ENCODE assay signal across 14 cellular contexts in genomic region chr21:20875741-20876140, GRCh38.
A peak's percentile ranks its signal among the peaks of the same experiment; 100 is the strongest.
DNase-seq lines count a peak whose midpoint lies in the region; ATAC-seq and TF ChIP-seq lines count a peak whose summit lies in the region.
"Had no signal": no experiment of that assay in that cellular context is flagged by ENCODE, and none has a peak within 500 bp of the region (broad histone marks: within the 10 kb centered on the region; RNA-seq: fewer than 3 reads in every experiment).

No MANE protein-coding gene starts in this region.

- no peak overlapping the region for H3K4me3 ChIP-seq in neuronal stem cell (ENCODE audit: low read length in 2 of 2)
- H3K4me3 ChIP-seq: A549 had no signal

- H3K18ac ChIP-seq in neuronal stem cell (ENCODE audit: low read length) = no peak overlapping the region

- H3K14ac ChIP-seq in neuronal stem cell (ENCODE audit: low read length) = no peak overlapping the region

- DNase-seq in NCI-H1105 treated with DMSO at 0.1 percent for 48 hours (lab: John Stamatoyannopoulos, UW) = peak; percentile 31
- no peak for DNase-seq in NCI-H1105 (lab: John Stamatoyannopoulos, UW)
- peak; percentile 15 for DNase-seq in NCI-H2196 treated with DMSO at 0.1 percent for 48 hours (lab: John Stamatoyannopoulos, UW; ENCODE audit: unreplicated experiment)
- DNase-seq in neuronal stem cell (ENCODE audit: low spot score) = peak; percentile 2
- DNase-seq in GM13977 (ENCODE audit: low spot score) = no peak
- no peak for DNase-seq in hippocampal formation (lab: John Stamatoyannopoulos, UW)
- DNase-seq: CD8-positive, alpha-beta T cell; NCI-H1436; SK-N-SH; stimulated activated CD4-positive, alpha-beta T cell treated with anti-CD3 and anti-CD28 coated beads, Interleukin-12 subunit alpha, Interleukin-12 subunit beta, amount 100 ng/mL, for 4 hours had no signal

- H2BK120ac ChIP-seq in neuronal stem cell (ENCODE audit: low read depth, low read length) = no peak overlapping the region

- no peak overlapping the region for H3K4ac ChIP-seq in neuronal stem cell (ENCODE audit: low read length)

- no peak overlapping the region for H2AK5ac ChIP-seq in neuronal stem cell (ENCODE audit: low read depth, low read length)

- no peaks in the 10 kb centered on the region for H3K36me3 Mint-ChIP-seq in brain
- H3K36me3 Mint-ChIP-seq: CD8-positive, alpha-beta T cell had no signal

- no peak overlapping the region for H2AFZ ChIP-seq in neuronal stem cell (ENCODE audit: low read length)
- H2AFZ ChIP-seq: parathyroid adenoma had no signal

- no peak overlapping the region for H3K27ac ChIP-seq in neuronal stem cell (replicated peaks; ENCODE audit: low read length)
- H3K27ac ChIP-seq: A549, parathyroid adenoma had no signal

- H3K36me3 ChIP-seq in neuronal stem cell (replicated peaks in 1 of 2; ENCODE audit: control insufficient read depth in 2 of 2, insufficient read depth in 2 of 2, low read length in 2 of 2) = no peaks in the 10 kb centered on the region

- no peak overlapping the region for H4K8ac ChIP-seq in neuronal stem cell (ENCODE audit: low read depth, low read length)

- in situ Hi-C loops in GM13977 (cut with MboI; ENCODE audit: low pct_unique_long_range_greater_than_20kb, low sequenced_read_pairs, unreplicated experiment) = no loop called here

- no peaks in the 10 kb centered on the region for H3K4me1 Mint-ChIP-seq in brain

- H3K27ac Mint-ChIP-seq in brain = no peak overlapping the region
- H3K27ac Mint-ChIP-seq: CD8-positive, alpha-beta T cell had no signal

- H3K4me1 ChIP-seq in neuronal stem cell (ENCODE audit: control insufficient read depth in 2 of 2, insufficient read depth in 1 of 2, low read depth in 1 of 2, low read length in 2 of 2) = no peaks in the 10 kb centered on the region
- H3K4me1 ChIP-seq: A549, parathyroid adenoma had no signal

- no peak overlapping the region for H3K4me3 Mint-ChIP-seq in brain
- H3K4me3 Mint-ChIP-seq: CD8-positive, alpha-beta T cell had no signal

- H3K9ac ChIP-seq in neuronal stem cell (ENCODE audit: low read depth, low read length, poor library complexity) = no peak overlapping the region
- H3K9ac ChIP-seq: parathyroid adenoma, SK-N-SH had no signal

- no peak for ATAC-seq in GM18867 (IDR thresholded peaks at IDR 0.05; ENCODE audit: unreplicated experiment)
- ATAC-seq: A549; CD8-positive, alpha-beta T cell had no signal

- no peak overlapping the region for H2BK12ac ChIP-seq in neuronal stem cell (ENCODE audit: low read length)

- no peaks in the 10 kb centered on the region for H3K27me3 ChIP-seq in neuronal stem cell (ENCODE audit: control insufficient read depth in 3 of 3, insufficient read depth in 3 of 3, low read depth in 1 of 3, low read length in 3 of 3)

- H3K23ac ChIP-seq in neuronal stem cell (ENCODE audit: low read depth, low read length, poor library complexity) = no peak overlapping the region

- H3K79me1 ChIP-seq in neuronal stem cell (ENCODE audit: low read depth, low read length) = no peaks in the 10 kb centered on the region

- no peaks in the 10 kb centered on the region for H3K9me3 Mint-ChIP-seq in brain
- H3K9me3 Mint-ChIP-seq: CD8-positive, alpha-beta T cell had no signal

- H3K9me3 ChIP-seq in neuronal stem cell (replicated peaks in 1 of 2; ENCODE audit: control insufficient read depth in 2 of 2, insufficient read depth in 1 of 2, low read depth in 1 of 2, low read length in 2 of 2) = no peaks in the 10 kb centered on the region
- H3K9me3 ChIP-seq: A549, SK-N-SH had no signal

- H2BK5ac ChIP-seq in neuronal stem cell (ENCODE audit: low read length) = no peak overlapping the region

- peak; percentile 17 to 51 for TF ChIP-seq CTCF in brain (conservative IDR thresholded peaks at IDR 0.05)
- no peak for TF ChIP-seq CTCF in GM13977 (IDR thresholded peaks at IDR 0.05; ENCODE audit: extremely low read depth, insufficient read depth, missing control alignments)

- no peak overlapping the region for H4K91ac ChIP-seq in neuronal stem cell (ENCODE audit: low read depth, low read length, poor library complexity)

- no peaks in the 10 kb centered on the region for H3K27me3 Mint-ChIP-seq in brain

- H3K4me2 ChIP-seq in neuronal stem cell (ENCODE audit: insufficient read depth, low read length, poor library complexity, severe bottlenecking) = no peak overlapping the region
- H3K4me2 ChIP-seq: A549, SK-N-SH had no signal

- no peak overlapping the region for H2BK15ac ChIP-seq in neuronal stem cell (ENCODE audit: low read length)

Comparison
In these comparisons a context has a peak if more than half of its experiments do, and no peak if none do; other contexts are left out.
1. DNase-seq: peak in NCI-H1105 treated with DMSO at 0.1 percent for 48 hours (single experiment), NCI-H2196 treated with DMSO at 0.1 percent for 48 hours (single experiment) and neuronal stem cell (single experiment); none in NCI-H1105 (single experiment), GM13977 (single experiment) and hippocampal formation (0 of 2).